In genomic region chr3:97719156-97719821, GRCh38 we compare ENCODE assay signal across 8 cellular contexts. TPM values are rescaled to one million over a fixed set of nuclear protein-coding genes. Genes with fewer than 3 reads are reported as not detected.
DNase-seq lines count a peak whose midpoint lies in the region; FAIRE-seq and TF ChIP-seq lines count a peak whose summit lies in the region.

No MANE protein-coding gene starts in this region.

- CTCF ChIA-PET in HEK293T (lab: Yijun Ruan, JAX): interaction anchor here (1.0 to 1.8 kb wide), 7 partner anchors 9 to 69 kb away, joined by 3 to 6 read pairs (median 4); no protein-coding TSS in a partner anchor

- TF ChIP-seq CTCF in GM12864 (IDR thresholded peaks at IDR 0.05; ENCODE audit: low read depth, low read length, missing control alignments) (peak; percentile 87), prostate gland (IDR thresholded peaks at IDR 0.05) (peak; percentile 22 to 76 (median 68))

- POLR2A ChIA-PET in HEK293T (lab: Yijun Ruan, JAX): no interaction called here

- FAIRE-seq in urothelium cell line (lab: Jason Lieb, UNC): no peak

- no peaks in the 10 kb centered on the region for H3K27me3 ChIP-seq in prostate gland (replicated peaks; ENCODE audit: insufficient read depth)

- TF ChIP-seq POLR2A in prostate gland (IDR thresholded peaks at IDR 0.05): no peak

- H3K4me3 ChIP-seq in GM12864 (ENCODE audit: low read depth, low read length) (no peak overlapping the region), prostate gland (no peak overlapping the region)

- DNase-seq in GM12864 (ENCODE audit: low read depth): peak; percentile 19
- peak; percentile 72 for DNase-seq in HEK293T (ENCODE audit: extremely low spot score)
- peak; percentile 57 for DNase-seq in MV-4-11 (lab: John Stamatoyannopoulos, UW)
- peak; percentile 85 for DNase-seq in SK-N-DZ (ENCODE audit: low spot score)
- DNase-seq in activated naive CD4-positive, alpha-beta T cell treated with Interleukin-2 at 50 U/mL for 16 hours: peak; percentile 61
- peak; percentile 56 for DNase-seq in glomerular endothelial cell (ENCODE audit: extremely low read depth, low read depth, low spot score)
- DNase-seq in prostate gland (ENCODE audit: low spot score): peak; percentile 53
- peak; percentile 79 for DNase-seq in urothelium cell line (ENCODE audit: low spot score)

- H3K9me3 ChIP-seq in prostate gland: no peaks in the 10 kb centered on the region

- H3K27ac ChIP-seq in prostate gland: no peak overlapping the region

- 4% methylated on average over 7 of the region's 7 CpGs for WGBS in prostate gland

- H3K36me3 ChIP-seq in prostate gland: no peaks in the 10 kb centered on the region

- H3K4me1 ChIP-seq in prostate gland (replicated peaks): no peaks in the 10 kb centered on the region

- intact Hi-C loops in prostate gland (cut with DNase I): no loop called here

TF ChIP-seq in HEK293T, 16 proteins besides CTCF, POLR2A, EP300 and RAD21:
- TF ChIP-seq PKNOX1 (IDR thresholded peaks at IDR 0.05) (peak; percentile 49), FOXA1 (IDR thresholded peaks at IDR 0.05) (no peak), HDGF (IDR thresholded peaks at IDR 0.05; ENCODE audit: borderline replicate concordance) (no peak), L3MBTL2 (conservative IDR thresholded peaks at IDR 0.05) (no peak)

RNA-seq across cellular contexts. Expression of gene ARL6, which starts 45.3 kb away (rescaled TPM):
- 9.6 and 10.6 TPM in 2 replicates for polyA plus RNA-seq in SK-N-DZ (2014; cell fraction: cytosol; rRNA removed)
- polyA plus RNA-seq in SK-N-DZ (2014; cell fraction: nucleus; rRNA removed): 15.1 and 19.0 TPM in 2 replicates
- 6.1 and 11.1 TPM in 2 replicates for total RNA-seq in glomerular endothelial cell
- 1 to 10 TPM; 4.9 to 7.6 TPM for total RNA-seq in prostate gland

Comparison
In these comparisons a context has a peak if more than half of its experiments do, and no peak if none do; other contexts are left out.
1. DNase-seq: peak in every context shown above with its lines; median percentile 85 in SK-N-DZ; 79 in urothelium cell line; 72 in HEK293T; 61 in activated naive CD4-positive, alpha-beta T cell treated with Interleukin-2 at 50 U/mL for 16 hours; 57 in MV-4-11; 56 in glomerular endothelial cell; 53 in prostate gland; 19 in GM12864.